Comparison of ENCODE assay signal across 18 cellular contexts in the genomic region with DNA sequence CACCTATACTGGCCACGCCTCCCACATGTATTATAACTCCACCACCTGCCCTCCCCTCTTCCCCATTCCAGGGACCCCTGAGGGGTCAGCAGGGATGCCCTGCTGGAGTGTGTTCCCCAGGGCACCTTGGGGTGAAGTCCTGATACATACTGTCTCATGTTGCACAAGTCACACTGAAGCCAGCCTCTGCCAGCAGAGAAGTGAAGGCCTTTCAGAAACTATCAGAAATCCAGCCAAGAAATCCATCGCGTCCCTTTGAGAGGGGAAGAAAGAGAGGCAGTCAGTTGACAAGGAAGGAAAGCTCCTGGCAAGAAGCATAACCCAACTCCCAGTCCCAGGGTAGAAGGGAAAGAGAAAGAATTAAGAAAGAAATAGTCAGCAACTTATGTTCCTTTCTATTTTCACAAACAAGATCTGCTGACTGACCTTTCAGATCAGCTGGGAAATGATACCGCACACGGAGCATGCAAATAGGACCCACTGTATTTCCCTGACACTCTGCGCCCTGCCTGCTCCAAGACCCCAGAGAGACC.
DNase-seq lines count a peak whose midpoint lies in the region; ATAC-seq and TF ChIP-seq lines count a peak whose summit lies in the region.
"Had no signal": no experiment of that assay in that cellular context is flagged by ENCODE, and none has a peak within 500 bp of the region (broad histone marks: within the 10 kb centered on the region; RNA-seq: fewer than 3 reads in every experiment).

No MANE protein-coding gene starts in this region.

- no peak for TF ChIP-seq CTCF in parathyroid adenoma (IDR thresholded peaks at IDR 0.05)

- H3K27ac ChIP-seq in cingulate gyrus (ENCODE audit: low read depth, low read length) (peak overlapping the region; percentile 70), parathyroid adenoma (no peak overlapping the region)
- H3K27ac ChIP-seq: brain microvascular endothelial cell had no signal

- no peaks in the 10 kb centered on the region for H3K9me3 ChIP-seq in parathyroid adenoma (ENCODE audit: control insufficient read depth, low read length)

- no peak overlapping the region for H3K4me3 ChIP-seq in parathyroid adenoma (ENCODE audit: low read depth, low read length)

- no peaks in the 10 kb centered on the region for H3K36me3 ChIP-seq in parathyroid adenoma (ENCODE audit: control insufficient read depth, insufficient read depth, low read length)
- H3K36me3 ChIP-seq: brain microvascular endothelial cell had no signal

- no peaks in the 10 kb centered on the region for H3K79me2 ChIP-seq in parathyroid adenoma

- no peak overlapping the region for H3K4me2 ChIP-seq in parathyroid adenoma (ENCODE audit: low read length)

- no peaks in the 10 kb centered on the region for H3K27me3 ChIP-seq in parathyroid adenoma (ENCODE audit: control insufficient read depth, insufficient read depth, low read length)

- peak; percentile 22 for ATAC-seq in GM19023 (IDR thresholded peaks at IDR 0.05; ENCODE audit: unreplicated experiment)
- peak; percentile 4 for ATAC-seq in HG02973 (IDR thresholded peaks at IDR 0.05; ENCODE audit: unreplicated experiment)
- ATAC-seq: T-cell had no signal

- H3K4me1 ChIP-seq in parathyroid adenoma = no peaks in the 10 kb centered on the region

- H3K9ac ChIP-seq in parathyroid adenoma = no peak overlapping the region

- peak overlapping the region; percentile 56 for H2AFZ ChIP-seq in parathyroid adenoma

- no peak for DNase-seq in COR-L47 (lab: John Stamatoyannopoulos, UW)
- DNase-seq in activated gamma-delta T cell treated with Interleukin-2 at 50 U/mL for 16 hours = no peak
- no peak for DNase-seq in NCI-H1930 (lab: John Stamatoyannopoulos, UW)
- no peak for DNase-seq in T-helper 9 cell
- DNase-seq: activated B cell treated with CpG ODN at 0.5 μM for 24 hours; activated naive CD4-positive, alpha-beta T cell; brain microvascular endothelial cell; effector memory CD4-positive, alpha-beta T cell; GDM1; NCI-H2029 treated with DMSO at 0.1 percent for 48 hours; NCI-H748 treated with DMSO at 0.1 percent for 48 hours; retina; stimulated activated CD8-positive, alpha-beta memory T cell treated with anti-CD3 and anti-CD28 coated beads, Interleukin-4, amount 100 ng/mL, for 48 hours; T-cell had no signal
